Comparison of ENCODE assay signal across 8 cellular contexts in genomic region chr19:52734340-52734892, GRCh38. TPM values are rescaled to one million over a fixed set of nuclear protein-coding genes. Genes with fewer than 3 reads are reported as not detected.
DNase-seq lines count a peak whose midpoint lies in the region; ATAC-seq, FAIRE-seq and TF ChIP-seq lines count a peak whose summit lies in the region.

No MANE protein-coding gene starts in this region.

- ATAC-seq in central memory CD8-positive, alpha-beta T cell (replicated peaks; ENCODE audit: extremely low read depth, poor library complexity, severe bottlenecking): peak; percentile 33
- ATAC-seq in HepG2: peak; percentile 65

- H4K91ac ChIP-seq in H9 (ENCODE audit: insufficient read length, low read depth, low read length): no peak overlapping the region

- H3T11ph ChIP-seq in H9 (ENCODE audit: low read length): no peak overlapping the region

- no peak overlapping the region for H3K56ac ChIP-seq in H9 (ENCODE audit: insufficient read length, low read depth, low read length)

- DNase-seq in activated CD4-positive, alpha-beta T cell treated with anti-CD3 and anti-CD28 coated beads for 48 hours: peak; percentile 39
- DNase-seq in activated CD4-positive, alpha-beta T cell treated with anti-CD3 and anti-CD28 coated beads for 4 hours: no peak
- DNase-seq in H9: no peak
- DNase-seq in NCI-H146 treated with DMSO at 0.1 percent for 48 hours (lab: John Stamatoyannopoulos, UW; ENCODE audit: unreplicated experiment): peak; percentile 27
- DNase-seq in central memory CD8-positive, alpha-beta T cell (ENCODE audit: low spot score in 2 of 2): no peak
- DNase-seq in HepG2 (ENCODE audit: low spot score): no peak
- no peak for DNase-seq in suprapubic skin (ENCODE audit: low spot score in 2 of 2)
- DNase-seq in H4 (ENCODE audit: low spot score): no peak

- TF ChIP-seq RAD21 in HepG2 (CRISPR knock-in tag; IDR thresholded peaks at IDR 0.05): no peak

- FAIRE-seq in HepG2 (lab: Jason Lieb, UNC): no peak

- peaks cover 5% of the 10 kb centered on the region for H3K23me2 ChIP-seq in H9 (ENCODE audit: insufficient read length, low read depth, low read length, poor library complexity, severe bottlenecking)

- H3K27ac Mint-ChIP-seq in H9: peak overlapping the region in 1 of 3 experiments; percentile 95; a peak in 2 of 7 replicates
- peak overlapping the region; percentile 71 for H3K27ac Mint-ChIP-seq in central memory CD8-positive, alpha-beta T cell (ENCODE audit: low read depth)

- H2AK5ac ChIP-seq in H9 (ENCODE audit: insufficient read length, low read length): no peak overlapping the region

- H3K27me3 Mint-ChIP-seq in H9 (ENCODE audit: low read depth): peaks cover 6% of the 10 kb centered on the region
- H3K27me3 Mint-ChIP-seq in central memory CD8-positive, alpha-beta T cell: no peaks in the 10 kb centered on the region

- no peak overlapping the region for H2BK15ac ChIP-seq in H9 (ENCODE audit: low read depth, low read length)

- H4K20me1 ChIP-seq in H9 (ENCODE audit: control insufficient read depth, insufficient read depth, insufficient read length): no peaks in the 10 kb centered on the region
- H4K20me1 ChIP-seq in HepG2 (ENCODE audit: insufficient read depth, low read length): no peaks in the 10 kb centered on the region

- no peak overlapping the region for H4K8ac ChIP-seq in H9 (replicated peaks; ENCODE audit: insufficient read length, low read depth, low read length)

- no peak overlapping the region for H2BK5ac ChIP-seq in H9 (ENCODE audit: insufficient read length, low read length)

- no peak overlapping the region for H2BK120ac ChIP-seq in H9 (ENCODE audit: low read depth, low read length, poor library complexity, severe bottlenecking)

- no peak overlapping the region for H3K4ac ChIP-seq in H9 (ENCODE audit: low read depth, low read length)

- CTCF ChIA-PET in HepG2 (lab: Yijun Ruan, JAX; ENCODE audit: low intra/inter-chr PET ratio, low total read pairs): interaction anchor here (0.9 kb wide), 1 partner anchor 14 kb away, joined by 3 read pairs; no protein-coding TSS in a partner anchor

- in situ Hi-C loops in HepG2 (cut with HindIII; ENCODE audit: extremely low pct_ligation_motif_present, low pct_unique_long_range_greater_than_20kb): no loop called here

- H3K79me1 ChIP-seq in H9 (ENCODE audit: insufficient read depth, low read depth, low read length, poor library complexity, severe bottlenecking): no peaks in the 10 kb centered on the region

- H3K27ac ChIP-seq in H9 (ENCODE audit: insufficient read length, low read depth, low read length) (no peak overlapping the region), HepG2 (ENCODE audit: extremely low read length, insufficient read depth, low read length) (peak overlapping the region; percentile 51), suprapubic skin (peak overlapping the region; percentile 85)

- H4K5ac ChIP-seq in H9 (ENCODE audit: insufficient read length, low read depth, low read length): no peak overlapping the region

- no peak for TF ChIP-seq CTCF in H9 (conservative IDR thresholded peaks at IDR 0.05)
- no peak for TF ChIP-seq CTCF in HepG2 (CRISPR knock-in tag; IDR thresholded peaks at IDR 0.05)
- TF ChIP-seq CTCF in suprapubic skin (IDR thresholded peaks at IDR 0.05): no peak

- TF ChIP-seq POLR2A in HepG2 (IDR thresholded peaks at IDR 0.05; ENCODE audit: insufficient read depth in 1 of 2, low read depth in 2 of 2, low read length in 2 of 2) (no peak), suprapubic skin (IDR thresholded peaks at IDR 0.05) (no peak)

- H3K14ac ChIP-seq in H9 (ENCODE audit: insufficient read depth, low read length): no peak overlapping the region

- H3K4me1 Mint-ChIP-seq in H9: peaks cover 29 to 33% of the 10 kb centered on the region in 2 experiments
- H3K4me1 Mint-ChIP-seq in central memory CD8-positive, alpha-beta T cell: peaks cover 13% of the 10 kb centered on the region

- no peaks in the 10 kb centered on the region for H3K9me3 ChIP-seq in H9 (ENCODE audit: control insufficient read depth, low read depth, low read length)
- peaks cover 9% of the 10 kb centered on the region; the same call in 1 of the 2 replicates for H3K9me3 ChIP-seq in HepG2 (ENCODE audit: low read length)
- H3K9me3 ChIP-seq in suprapubic skin: no peaks in the 10 kb centered on the region

- H3K36me3 Mint-ChIP-seq in H9 (ENCODE audit: insufficient read depth in 1 of 3, low read depth in 3 of 3): peaks cover 0 to 8% (median 0%) of the 10 kb centered on the region in 3 experiments; a peak in 1 of 7 replicates
- peaks cover 10% of the 10 kb centered on the region for H3K36me3 Mint-ChIP-seq in central memory CD8-positive, alpha-beta T cell (ENCODE audit: insufficient read depth)

- H3K36me3 ChIP-seq in HepG2 (replicated peaks in 1 of 2; ENCODE audit: control insufficient read depth in 1 of 2, insufficient read depth in 2 of 2, low read length in 2 of 2): no peaks in the 10 kb centered on the region
- H3K36me3 ChIP-seq in suprapubic skin: no peaks in the 10 kb centered on the region

- POLR2A ChIA-PET in HepG2 (lab: Yijun Ruan, JAX): no interaction called here

- WGBS in H9 (ENCODE audit: extremely low coverage, insufficient read length, low lambda C conversion rate): no CpG with 5 or more reads among the region's 39 CpGs
- WGBS in HepG2 (ENCODE audit: low lambda C conversion rate): 27% methylated on average over 31 of the region's 39 CpGs
- WGBS in suprapubic skin: 2% methylated on average over 23 of the region's 39 CpGs

- no peak overlapping the region for H2BK12ac ChIP-seq in H9 (ENCODE audit: insufficient read length, low read depth, low read length)

- no peak overlapping the region for H2AFZ ChIP-seq in H9 (ENCODE audit: low read length)
- H2AFZ ChIP-seq in HepG2 (ENCODE audit: low read length): peak overlapping the region; percentile 28

- peak overlapping the region; percentile 56 to 79 (median 78) for H3K4me3 ChIP-seq in HepG2 (replicated peaks in 1 of 3; ENCODE audit: insufficient read depth in 1 of 3, low read depth in 2 of 3, low read length in 3 of 3)
- peak overlapping the region; percentile 89 for H3K4me3 ChIP-seq in suprapubic skin

- H2BK20ac ChIP-seq in H9 (ENCODE audit: low read depth, low read length, poor library complexity, severe bottlenecking): no peak overlapping the region

- peak overlapping the region; percentile 73 for H3K9ac ChIP-seq in H9 (ENCODE audit: extremely low read depth, insufficient read length, low read length)
- peak overlapping the region; percentile 68 for H3K9ac ChIP-seq in HepG2 (ENCODE audit: insufficient read depth, low read depth, low read length)

- H3K18ac ChIP-seq in H9 (ENCODE audit: insufficient read length, low read depth, low read length): no peak overlapping the region

- no peak overlapping the region for H3K23ac ChIP-seq in H9 (ENCODE audit: insufficient read length, low read depth, low read length)

- intact Hi-C loops in HepG2 (cut with micrococcal nuclease; ENCODE audit: unreplicated experiment): no loop called here

- TSS peak; percentile 87 for BruUV-seq in HepG2 (replicated peaks; lab: Mats Ljungman, UMichigan)

- H3K4me2 ChIP-seq in H9 (ENCODE audit: insufficient read depth, insufficient read length, low read length) (peak overlapping the region; percentile 53), HepG2 (ENCODE audit: low read depth, low read length) (peak overlapping the region; percentile 58)

- peaks cover 0 to 8% of the 10 kb centered on the region in 2 experiments; a peak in 4 of 5 replicates for H3K9me3 Mint-ChIP-seq in H9
- no peaks in the 10 kb centered on the region for H3K9me3 Mint-ChIP-seq in central memory CD8-positive, alpha-beta T cell

- H3K4me1 ChIP-seq in H9 (ENCODE audit: insufficient read depth, low read length) (no peaks in the 10 kb centered on the region), HepG2 (ENCODE audit: insufficient read depth, low read length) (peaks cover 17% of the 10 kb centered on the region), suprapubic skin (peaks cover 24% of the 10 kb centered on the region)

- H3K27me3 ChIP-seq in H9 (ENCODE audit: insufficient read depth, low read length) (no peaks in the 10 kb centered on the region; the same call in 1 of the 2 replicates), HepG2 (ENCODE audit: control insufficient read depth in 1 of 2, insufficient read depth in 2 of 2, low read length in 2 of 2) (no peaks in the 10 kb centered on the region), suprapubic skin (no peaks in the 10 kb centered on the region)

- H3K4me3 Mint-ChIP-seq in H9: peak overlapping the region; percentile 92
- peak overlapping the region; percentile 77 for H3K4me3 Mint-ChIP-seq in central memory CD8-positive, alpha-beta T cell

- TF ChIP-seq EP300 in HepG2 (IDR thresholded peaks at IDR 0.05; ENCODE audit: low read depth in 2 of 2, low read length in 2 of 2) (no peak), HepG2 (CRISPR knock-in tag; IDR thresholded peaks at IDR 0.05; ENCODE audit: borderline replicate concordance) (no peak), suprapubic skin (IDR thresholded peaks at IDR 0.05) (no peak)

- H3K79me2 ChIP-seq in H9 (ENCODE audit: insufficient read depth, low read length) (no peaks in the 10 kb centered on the region), HepG2 (ENCODE audit: insufficient read depth, low read length) (no peaks in the 10 kb centered on the region)

RNA-seq across cellular contexts. Expression of gene ZNF611, which starts 0.4 kb away (rescaled TPM):
- total RNA-seq in H9 (2021): 25.1 and 25.6 TPM in 2 replicates
- 4.1 and 9.9 TPM in 2 replicates for total RNA-seq in HepG2 (2016; rRNA removed; fragmentation: Illumina TruSeq; extraction: Trizol)
- total RNA-seq in HepG2 (2016; cell fraction: cytosol; rRNA removed; fragmentation: Illumina TruSeq; extraction: Trizol; ENCODE audit: low read depth): 1.0 and 1.1 TPM in 2 replicates
- total RNA-seq in HepG2 (2016; cell fraction: insoluble cytoplasmic fraction; rRNA removed; fragmentation: Illumina TruSeq; extraction: Trizol): 3.9 and 8.0 TPM in 2 replicates
- 2.4 and 2.8 TPM in 2 replicates for total RNA-seq in HepG2 (2016; cell fraction: membrane; rRNA removed; fragmentation: Illumina TruSeq; extraction: Trizol)
- 4.7 and 9.1 TPM in 2 replicates for total RNA-seq in HepG2 (2016; cell fraction: nucleus; rRNA removed; fragmentation: Illumina TruSeq; extraction: Trizol)
- 2.4 and 2.7 TPM in 2 replicates for polyA plus RNA-seq in HepG2 (2011; rRNA removed)
- 0.85 and 1.1 TPM in 2 replicates for polyA plus RNA-seq in HepG2 (2011; cell fraction: cytosol; rRNA removed)
- polyA plus RNA-seq in HepG2 (2011; cell fraction: nucleus; rRNA removed): 3.3 and 3.7 TPM in 2 replicates
- polyA plus RNA-seq in HepG2 (2012): 1.9 and 2.3 TPM in 2 replicates
- polyA plus RNA-seq in HepG2 (2016; cell fraction: cytosol; fragmentation: Illumina TruSeq; extraction: Trizol; ENCODE audit: low read depth): 0.26 and 0.36 TPM in 2 replicates
- polyA plus RNA-seq in HepG2 (2016; cell fraction: insoluble cytoplasmic fraction; fragmentation: Illumina TruSeq; extraction: Trizol; ENCODE audit: low read depth): 2.4 and 2.5 TPM in 2 replicates
- polyA plus RNA-seq in HepG2 (2016; cell fraction: membrane; fragmentation: Illumina TruSeq; extraction: Trizol; ENCODE audit: low read depth): 0.32 and 0.36 TPM in 2 replicates
- 4.7 and 7.1 TPM in 2 replicates for polyA plus RNA-seq in HepG2 (2016; cell fraction: nucleus; fragmentation: Illumina TruSeq; extraction: Trizol; ENCODE audit: insufficient read depth, low read depth)
- polyA minus RNA-seq in HepG2 (2011; rRNA and poly(A)+ RNA removed; ENCODE audit: low replicate concordance): 3.2 and 3.8 TPM in 2 replicates
- polyA minus RNA-seq in HepG2 (2011; cell fraction: cytosol; rRNA and poly(A)+ RNA removed): 6.6 and 6.9 TPM in 2 replicates
- 10.9 and 13.2 TPM in 2 replicates for polyA minus RNA-seq in HepG2 (2011; cell fraction: nucleus; rRNA and poly(A)+ RNA removed)
- 10 to 100 TPM in 2 of 4 donors, 1 to 10 TPM in 2; 6.2 to 13.5 (median 9.4) TPM for total RNA-seq in suprapubic skin
- total RNA-seq in H4 (2014; rRNA removed; shearing (Covaris generic)): 5.6 and 7.5 TPM in 2 replicates

RNA-seq across cellular contexts. Expression of gene ZNF600, which starts 52.2 kb away (rescaled TPM):
- total RNA-seq in H9 (2021): 8.0 and 9.3 TPM in 2 replicates
- 14.5 and 16.4 TPM in 2 replicates for total RNA-seq in HepG2 (2016; rRNA removed; fragmentation: Illumina TruSeq; extraction: Trizol)
- total RNA-seq in HepG2 (2016; cell fraction: cytosol; rRNA removed; fragmentation: Illumina TruSeq; extraction: Trizol; ENCODE audit: low read depth): 2.6 and 3.6 TPM in 2 replicates
- total RNA-seq in HepG2 (2016; cell fraction: insoluble cytoplasmic fraction; rRNA removed; fragmentation: Illumina TruSeq; extraction: Trizol): 17.0 and 18.8 TPM in 2 replicates
- 5.2 and 6.4 TPM in 2 replicates for total RNA-seq in HepG2 (2016; cell fraction: membrane; rRNA removed; fragmentation: Illumina TruSeq; extraction: Trizol)
- total RNA-seq in HepG2 (2016; cell fraction: nucleus; rRNA removed; fragmentation: Illumina TruSeq; extraction: Trizol): 22.8 and 32.1 TPM in 2 replicates
- polyA plus RNA-seq in HepG2 (2011; rRNA removed): 15.0 and 16.7 TPM in 2 replicates
- polyA plus RNA-seq in HepG2 (2011; cell fraction: cytosol; rRNA removed): 6.2 and 6.7 TPM in 2 replicates
- polyA plus RNA-seq in HepG2 (2011; cell fraction: nucleus; rRNA removed): 56.8 and 62.3 TPM in 2 replicates
- polyA plus RNA-seq in HepG2 (2012): 8.8 and 8.9 TPM in 2 replicates
- polyA plus RNA-seq in HepG2 (2016; cell fraction: cytosol; fragmentation: Illumina TruSeq; extraction: Trizol; ENCODE audit: low read depth): 1.7 and 2.6 TPM in 2 replicates
- polyA plus RNA-seq in HepG2 (2016; cell fraction: insoluble cytoplasmic fraction; fragmentation: Illumina TruSeq; extraction: Trizol; ENCODE audit: low read depth): 11.3 and 12.7 TPM in 2 replicates
- polyA plus RNA-seq in HepG2 (2016; cell fraction: membrane; fragmentation: Illumina TruSeq; extraction: Trizol; ENCODE audit: low read depth): 3.1 and 4.1 TPM in 2 replicates
- polyA plus RNA-seq in HepG2 (2016; cell fraction: nucleus; fragmentation: Illumina TruSeq; extraction: Trizol; ENCODE audit: insufficient read depth, low read depth): 49.1 and 51.2 TPM in 2 replicates
- polyA minus RNA-seq in HepG2 (2011; rRNA and poly(A)+ RNA removed; ENCODE audit: low replicate concordance): 9.3 and 12.8 TPM in 2 replicates
- 5.8 and 6.9 TPM in 2 replicates for polyA minus RNA-seq in HepG2 (2011; cell fraction: cytosol; rRNA and poly(A)+ RNA removed)
- polyA minus RNA-seq in HepG2 (2011; cell fraction: nucleus; rRNA and poly(A)+ RNA removed): 29.9 and 56.4 TPM in 2 replicates
- total RNA-seq in suprapubic skin: 10 to 100 TPM in 2 of 4 donors, 1 to 10 TPM in 2; 8.1 to 30.0 (median 10.9) TPM
- total RNA-seq in H4 (2014; rRNA removed; shearing (Covaris generic)): 4.4 and 5.8 TPM in 2 replicates

Comparison
In these comparisons a context has a peak if more than half of its experiments do, and no peak if none do; other contexts are left out.
1. DNase-seq: peak in activated CD4-positive, alpha-beta T cell treated with anti-CD3 and anti-CD28 coated beads for 48 hours (single experiment) and NCI-H146 treated with DMSO at 0.1 percent for 48 hours (single experiment); none in activated CD4-positive, alpha-beta T cell treated with anti-CD3 and anti-CD28 coated beads for 4 hours (0 of 2), H9 (single experiment), central memory CD8-positive, alpha-beta T cell (0 of 2), HepG2 (single experiment), suprapubic skin (0 of 2) and H4 (single experiment).